Comparison of ENCODE assay signal across 13 cellular contexts in genomic region chr5:80963966-80964481, GRCh38. TPM values are rescaled to one million over a fixed set of nuclear protein-coding genes. Genes with fewer than 3 reads are reported as not detected.
DNase-seq lines count a peak whose midpoint lies in the region; ATAC-seq and TF ChIP-seq lines count a peak whose summit lies in the region.
"Had no signal": no experiment of that assay in that cellular context is flagged by ENCODE, and none has a peak within 500 bp of the region (broad histone marks: within the 10 kb centered on the region; RNA-seq: fewer than 3 reads in every experiment).

No MANE protein-coding gene starts in this region.

- H3K4me3 ChIP-seq in brain microvascular endothelial cell (ENCODE audit: low read depth, low read length) (no peak overlapping the region), gastrocnemius medialis (peak overlapping the region in 3 of 4 donors; percentile 3 to 58 (median 17)), mucosa of descending colon (no peak overlapping the region), BE2C (ENCODE audit: low read depth, low read length) (no peak overlapping the region)

- no peaks in the 10 kb centered on the region for H3K9me3 ChIP-seq in gastrocnemius medialis
- H3K9me3 ChIP-seq in mucosa of descending colon, result no peaks in the 10 kb centered on the region
- H3K9me3 ChIP-seq in BE2C, result no peaks in the 10 kb centered on the region

- ATAC-seq in gastrocnemius medialis (no peak), mucosa of descending colon (no peak)
- ATAC-seq: SK-N-SH treated with all-trans-retinoic acid at 6 μM for 48 hours had no signal

- H3K27me3 Mint-ChIP-seq in activated CD4-positive, alpha-beta memory T cell treated with anti-CD3 and anti-CD28 coated beads for 36 hours, result peaks cover 6% of the 10 kb centered on the region
- peaks cover 21% of the 10 kb centered on the region for H3K27me3 Mint-ChIP-seq in activated CD4-positive, alpha-beta memory T cell treated with anti-CD3 and anti-CD28 coated beads, Interleukin-2, amount 10 ng/mL, durations not matched to agents 7 days and 5 days

- no peak overlapping the region for H3K27ac Mint-ChIP-seq in activated CD4-positive, alpha-beta memory T cell treated with anti-CD3 and anti-CD28 coated beads for 36 hours
- H3K27ac Mint-ChIP-seq in activated CD4-positive, alpha-beta memory T cell treated with anti-CD3 and anti-CD28 coated beads, Interleukin-2, amount 10 ng/mL, durations not matched to agents 7 days and 5 days, result no peak overlapping the region

- no peaks in the 10 kb centered on the region for H3K36me3 Mint-ChIP-seq in activated CD4-positive, alpha-beta memory T cell treated with anti-CD3 and anti-CD28 coated beads for 36 hours
- no peaks in the 10 kb centered on the region for H3K36me3 Mint-ChIP-seq in activated CD4-positive, alpha-beta memory T cell treated with anti-CD3 and anti-CD28 coated beads, Interleukin-2, amount 10 ng/mL, durations not matched to agents 7 days and 5 days (ENCODE audit: low read depth)
- H3K36me3 Mint-ChIP-seq: brain had no signal

- POLR2A ChIA-PET in activated CD4-positive, alpha-beta memory T cell treated with anti-CD3 and anti-CD28 coated beads for 36 hours (lab: Charles Lee), result no interaction called here
- POLR2A ChIA-PET in activated CD4-positive, alpha-beta memory T cell treated with anti-CD3 and anti-CD28 coated beads, Interleukin-2, amount 10 ng/mL, durations not matched to agents 7 days and 5 days (lab: Charles Lee), result interaction anchor here (0.6 to 1.9 kb wide), 2 partner anchors 10 to 269 kb away, joined by 3 to 7 read pairs; no protein-coding TSS in a partner anchor
- POLR2A ChIA-PET in GM10248 (lab: Yijun Ruan, JAX), result no interaction called here

- peaks cover 62% of the 10 kb centered on the region for H3K4me1 Mint-ChIP-seq in activated CD4-positive, alpha-beta memory T cell treated with anti-CD3 and anti-CD28 coated beads for 36 hours (ENCODE audit: low read depth)
- peaks cover 48% of the 10 kb centered on the region for H3K4me1 Mint-ChIP-seq in activated CD4-positive, alpha-beta memory T cell treated with anti-CD3 and anti-CD28 coated beads, Interleukin-2, amount 10 ng/mL, durations not matched to agents 7 days and 5 days

- H3K4me3 Mint-ChIP-seq in activated CD4-positive, alpha-beta memory T cell treated with anti-CD3 and anti-CD28 coated beads for 36 hours, result peak overlapping the region; percentile 20
- H3K4me3 Mint-ChIP-seq in activated CD4-positive, alpha-beta memory T cell treated with anti-CD3 and anti-CD28 coated beads, Interleukin-2, amount 10 ng/mL, durations not matched to agents 7 days and 5 days, result no peak overlapping the region

- in situ Hi-C loops in brain microvascular endothelial cell (cut with HindIII; ENCODE audit: low pct_ligation_motif_present, low sequenced_read_pairs), result no loop called here
- in situ Hi-C loops in gastrocnemius medialis (cut with MboI; ENCODE audit: low sequenced_read_pairs in 4 of 4), result no loop called here

- H3K27me3 ChIP-seq in brain microvascular endothelial cell (replicated peaks) (no peaks in the 10 kb centered on the region), gastrocnemius medialis (peaks cover 14 to 23% (median 20%) of the 10 kb centered on the region in 3 donors), BE2C (peaks cover 66% of the 10 kb centered on the region)

- CTCF ChIA-PET in activated CD4-positive, alpha-beta memory T cell treated with anti-CD3 and anti-CD28 coated beads for 36 hours (lab: Charles Lee), result interaction anchor here (0.6 to 1.1 kb wide), 3 partner anchors 39 to 380 kb away, joined by 3 to 4 read pairs (median 3); no protein-coding TSS in a partner anchor
- CTCF ChIA-PET in activated CD4-positive, alpha-beta memory T cell treated with anti-CD3 and anti-CD28 coated beads, Interleukin-2, amount 10 ng/mL, durations not matched to agents 7 days and 5 days (lab: Charles Lee), result no interaction called here
- CTCF ChIA-PET in GM10248 (lab: Yijun Ruan, JAX), result no interaction called here

- DNase-seq in activated CD4-positive, alpha-beta memory T cell treated with anti-CD3 and anti-CD28 coated beads for 36 hours, result no peak
- no peak for DNase-seq in activated CD4-positive, alpha-beta memory T cell treated with anti-CD3 and anti-CD28 coated beads, Interleukin-2, amount 10 ng/mL, durations not matched to agents 7 days and 5 days
- DNase-seq in M059J (ENCODE audit: low read depth), result peak; percentile 55
- DNase-seq in brain microvascular endothelial cell, result peak; percentile 22
- DNase-seq in gastrocnemius medialis, result no peak
- no peak for DNase-seq in mucosa of descending colon
- DNase-seq in GM10248 (ENCODE audit: extremely low spot score), result no peak
- DNase-seq in BE2C, result no peak
- DNase-seq: activated CD4-positive, alpha-beta T cell treated with anti-CD3 and anti-CD28 coated beads, Interleukin-2, amount 50 U/mL, for 48 hours; NCI-H1436 treated with DMSO at 0.1 percent for 48 hours; nucleus accumbens had no signal

- TF ChIP-seq POLR2A in gastrocnemius medialis (IDR thresholded peaks at IDR 0.05), result no peak

- TF ChIP-seq CTCF in brain microvascular endothelial cell (IDR thresholded peaks at IDR 0.05; ENCODE audit: low read depth, low read length, missing control alignments), result no peak
- TF ChIP-seq CTCF in gastrocnemius medialis (IDR thresholded peaks at IDR 0.05 in 4 of 5, conservative IDR thresholded peaks at IDR 0.05 in 1 of 5), result no peak
- TF ChIP-seq CTCF in mucosa of descending colon (IDR thresholded peaks at IDR 0.05), result no peak
- no peak for TF ChIP-seq CTCF in GM10248 (IDR thresholded peaks at IDR 0.05; ENCODE audit: control extremely low read depth, extremely low read depth, low read depth, missing control alignments)
- TF ChIP-seq CTCF in BE2C (IDR thresholded peaks at IDR 0.05; ENCODE audit: low read depth, low read length), result no peak

- H3K27ac ChIP-seq in brain microvascular endothelial cell (no peak overlapping the region), gastrocnemius medialis (peak overlapping the region; percentile 34 to 78 (median 72))

- intact Hi-C loops in activated CD4-positive, alpha-beta memory T cell treated with anti-CD3 and anti-CD28 coated beads for 36 hours (cut with micrococcal nuclease), result loop anchor here (2.0 to 10.0 kb wide), 5 partner anchors 99 to 559 kb away; partner anchors contain the start of genes ZCCHC9 and ZFYVE16
- intact Hi-C loops in gastrocnemius medialis (cut with DNase I; ENCODE audit: low total_unique reads) (no loop called here), mucosa of descending colon (cut with DNase I, micrococcal nuclease) (no loop called here)

- H3K36me3 ChIP-seq in brain microvascular endothelial cell (replicated peaks) (no peaks in the 10 kb centered on the region), gastrocnemius medialis (no peaks in the 10 kb centered on the region), mucosa of descending colon (ENCODE audit: low read depth) (no peaks in the 10 kb centered on the region), BE2C (no peaks in the 10 kb centered on the region)

- H3K4me1 ChIP-seq in gastrocnemius medialis (no peaks in the 10 kb centered on the region), mucosa of descending colon (ENCODE audit: low read depth) (peaks cover 14% of the 10 kb centered on the region), BE2C (no peaks in the 10 kb centered on the region)

- no peaks in the 10 kb centered on the region for H3K9me3 Mint-ChIP-seq in activated CD4-positive, alpha-beta memory T cell treated with anti-CD3 and anti-CD28 coated beads for 36 hours
- no peaks in the 10 kb centered on the region for H3K9me3 Mint-ChIP-seq in activated CD4-positive, alpha-beta memory T cell treated with anti-CD3 and anti-CD28 coated beads, Interleukin-2, amount 10 ng/mL, durations not matched to agents 7 days and 5 days

RNA-seq across cellular contexts. Expression of gene RASGRF2, which starts 3.9 kb away (rescaled TPM):
- total RNA-seq in activated CD4-positive, alpha-beta memory T cell treated with anti-CD3 and anti-CD28 coated beads for 36 hours, result 1 to 10 TPM; 7.6 to 8.6 TPM
- 1 to 10 TPM; 2.4 to 3.3 TPM for total RNA-seq in activated CD4-positive, alpha-beta memory T cell treated with anti-CD3 and anti-CD28 coated beads, Interleukin-2, amount 10 ng/mL, durations not matched to agents 7 days and 5 days
- total RNA-seq in M059J (2014; rRNA removed; shearing (Covaris generic)), result 1.8 and 2.3 TPM in 2 replicates
- total RNA-seq in gastrocnemius medialis (1 to 10 TPM; 3.6 to 6.3 (median 4.8) TPM), mucosa of descending colon (1 to 10 TPM; 2.0 to 8.0 (median 2.9) TPM)
- polyA plus RNA-seq in BE2C (2012; ENCODE audit: insufficient read depth, insufficient read length, low read depth), result 2.0 TPM

Comparison
In these comparisons a context has a peak if more than half of its experiments do, and no peak if none do; other contexts are left out.
1. DNase-seq: peak in M059J (single experiment) and brain microvascular endothelial cell (single experiment); none in activated CD4-positive, alpha-beta memory T cell treated with anti-CD3 and anti-CD28 coated beads for 36 hours (single experiment), activated CD4-positive, alpha-beta memory T cell treated with anti-CD3 and anti-CD28 coated beads, Interleukin-2, amount 10 ng/mL, durations not matched to agents 7 days and 5 days (single experiment), gastrocnemius medialis (0 of 2), mucosa of descending colon (0 of 3), GM10248 (single experiment) and BE2C (single experiment).
2. H3K4me3 ChIP-seq: peak in gastrocnemius medialis (3 of 4); none in brain microvascular endothelial cell (single experiment), mucosa of descending colon (single experiment) and BE2C (single experiment).